Comparison of ENCODE assay signal across 1 cellular context in the genomic region with DNA sequence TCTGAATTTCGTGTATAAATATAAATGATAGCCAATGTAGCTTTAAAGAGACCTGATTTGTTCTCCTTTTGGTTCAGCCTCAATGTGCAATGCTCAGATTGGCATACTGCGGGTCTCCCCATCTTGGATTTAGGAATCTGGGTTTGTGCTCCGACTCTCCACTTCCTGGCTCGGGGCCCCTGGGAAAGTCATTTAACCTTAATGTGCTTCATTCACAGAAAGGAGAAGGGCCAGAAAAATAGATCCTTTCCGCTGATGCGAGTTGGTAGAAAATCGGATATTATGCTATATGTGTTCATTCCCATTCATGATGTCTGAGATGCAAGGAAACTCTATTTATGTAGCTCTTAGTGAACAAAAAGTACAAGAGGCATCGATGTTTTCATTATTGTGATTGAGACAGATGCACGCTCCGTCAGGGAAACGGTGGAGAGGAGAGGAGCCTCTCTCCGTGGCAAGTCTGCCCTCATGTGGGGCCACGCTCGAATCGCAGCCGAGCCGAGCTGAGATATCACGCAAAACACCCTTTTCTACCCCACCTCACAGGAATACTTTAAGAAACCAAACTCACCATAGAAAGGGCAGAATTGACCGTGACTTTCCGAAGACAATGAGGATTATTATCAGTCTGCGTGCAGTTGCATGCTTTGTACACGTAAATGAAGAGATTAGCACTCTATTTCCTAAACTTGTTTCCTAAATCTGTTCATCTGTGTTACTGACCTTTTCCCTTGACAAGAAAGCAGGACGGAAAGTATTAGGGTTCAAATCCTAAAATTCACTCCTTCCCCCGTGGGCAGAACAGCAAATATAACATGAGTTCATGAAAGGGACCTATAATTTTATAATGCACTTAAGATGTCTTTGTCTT.
TF ChIP-seq lines count a peak whose summit lies in the region.

No MANE protein-coding gene starts in this region.

TF ChIP-seq in SK-N-SH treated with all-trans-retinoic acid at 6 μM for 48 hours, 23 proteins besides CTCF, POLR2A, EP300 and RAD21 (continued from another document):
- TF ChIP-seq, protein P1, sequence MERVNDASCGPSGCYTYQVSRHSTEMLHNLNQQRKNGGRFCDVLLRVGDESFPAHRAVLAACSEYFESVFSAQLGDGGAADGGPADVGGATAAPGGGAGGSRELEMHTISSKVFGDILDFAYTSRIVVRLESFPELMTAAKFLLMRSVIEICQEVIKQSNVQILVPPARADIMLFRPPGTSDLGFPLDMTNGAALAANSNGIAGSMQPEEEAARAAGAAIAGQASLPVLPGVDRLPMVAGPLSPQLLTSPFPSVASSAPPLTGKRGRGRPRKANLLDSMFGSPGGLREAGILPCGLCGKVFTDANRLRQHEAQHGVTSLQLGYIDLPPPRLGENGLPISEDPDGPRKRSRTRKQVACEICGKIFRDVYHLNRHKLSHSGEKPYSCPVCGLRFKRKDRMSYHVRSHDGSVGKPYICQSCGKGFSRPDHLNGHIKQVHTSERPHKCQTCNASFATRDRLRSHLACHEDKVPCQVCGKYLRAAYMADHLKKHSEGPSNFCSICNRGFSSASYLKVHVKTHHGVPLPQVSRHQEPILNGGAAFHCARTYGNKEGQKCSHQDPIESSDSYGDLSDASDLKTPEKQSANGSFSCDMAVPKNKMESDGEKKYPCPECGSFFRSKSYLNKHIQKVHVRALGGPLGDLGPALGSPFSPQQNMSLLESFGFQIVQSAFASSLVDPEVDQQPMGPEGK (CRISPR knock-in tag; IDR thresholded peaks at IDR 0.05; ENCODE audit: borderline replicate concordance): no peak
- TF ChIP-seq ZNF70 (CRISPR knock-in tag; IDR thresholded peaks at IDR 0.05) (no peak), ZFP30 (CRISPR knock-in tag; IDR thresholded peaks at IDR 0.05) (no peak), ZFP3 (CRISPR knock-in tag; IDR thresholded peaks at IDR 0.05) (no peak), ISL1 (CRISPR knock-in tag; IDR thresholded peaks at IDR 0.05) (no peak), TCF4 (CRISPR knock-in tag; IDR thresholded peaks at IDR 0.05; ENCODE audit: borderline replicate concordance) (no peak)
- TF ChIP-seq, protein P2, sequence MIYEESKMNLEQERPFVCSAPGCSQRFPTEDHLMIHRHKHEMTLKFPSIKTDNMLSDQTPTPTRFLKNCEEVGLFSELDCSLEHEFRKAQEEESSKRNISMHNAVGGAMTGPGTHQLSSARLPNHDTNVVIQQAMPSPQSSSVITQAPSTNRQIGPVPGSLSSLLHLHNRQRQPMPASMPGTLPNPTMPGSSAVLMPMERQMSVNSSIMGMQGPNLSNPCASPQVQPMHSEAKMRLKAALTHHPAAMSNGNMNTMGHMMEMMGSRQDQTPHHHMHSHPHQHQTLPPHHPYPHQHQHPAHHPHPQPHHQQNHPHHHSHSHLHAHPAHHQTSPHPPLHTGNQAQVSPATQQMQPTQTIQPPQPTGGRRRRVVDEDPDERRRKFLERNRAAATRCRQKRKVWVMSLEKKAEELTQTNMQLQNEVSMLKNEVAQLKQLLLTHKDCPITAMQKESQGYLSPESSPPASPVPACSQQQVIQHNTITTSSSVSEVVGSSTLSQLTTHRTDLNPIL (CRISPR knock-in tag; IDR thresholded peaks at IDR 0.05; ENCODE audit: low read depth): no peak
TF ChIP-seq in SK-N-SH treated with all-trans-retinoic acid at 6 μM for 48 hours: peak in this region for 0.
